In genomic region chr22:41576877-41577276, GRCh38 we compare ENCODE assay signal across 8 cellular contexts. TPM values are rescaled to one million over a fixed set of nuclear protein-coding genes. Genes with fewer than 3 reads are reported as not detected.
DNase-seq lines count a peak whose midpoint lies in the region; ATAC-seq and TF ChIP-seq lines count a peak whose summit lies in the region.

No MANE protein-coding gene starts in this region.

- H3K36me3 ChIP-seq in naive thymus-derived CD4-positive, alpha-beta T cell (ENCODE audit: control insufficient read depth in 2 of 3, insufficient read depth in 3 of 3, low read length in 3 of 3): peaks cover 0 to 62% (median 0%) of the 10 kb centered on the region in 3 experiments

- H3K36me3 Mint-ChIP-seq in T-helper 2 cell treated with Interferon-gamma antibody and Interleukin-4, amounts not matched to agents 5 μg/mL and 100 μg/mL, for 36 hours (ENCODE audit: low read depth): peaks cover 9% of the 10 kb centered on the region
- H3K36me3 Mint-ChIP-seq in endothelial cell (ENCODE audit: low read depth, unreplicated experiment): no peaks in the 10 kb centered on the region
- H3K36me3 Mint-ChIP-seq in naive thymus-derived CD4-positive, alpha-beta T cell: peaks cover 0 to 19% (median 3%) of the 10 kb centered on the region in 5 donors

- H3K4me3 Mint-ChIP-seq in T-helper 2 cell treated with Interferon-gamma antibody and Interleukin-4, amounts not matched to agents 5 μg/mL and 100 μg/mL, for 36 hours: no peak overlapping the region
- H3K4me3 Mint-ChIP-seq in endothelial cell (ENCODE audit: unreplicated experiment): peak overlapping the region; percentile 51
- H3K4me3 Mint-ChIP-seq in naive thymus-derived CD4-positive, alpha-beta T cell: no peak overlapping the region

- intact Hi-C loops in naive thymus-derived CD4-positive, alpha-beta T cell (cut with micrococcal nuclease): loop anchor here in 1 of 2 donors (1.0 kb wide), 1 partner anchor 13 kb away; no protein-coding TSS in a partner anchor

- H3K9me3 Mint-ChIP-seq in T-helper 2 cell treated with Interferon-gamma antibody and Interleukin-4, amounts not matched to agents 5 μg/mL and 100 μg/mL, for 36 hours: no peaks in the 10 kb centered on the region
- H3K9me3 Mint-ChIP-seq in endothelial cell (ENCODE audit: unreplicated experiment): no peaks in the 10 kb centered on the region
- no peaks in the 10 kb centered on the region for H3K9me3 Mint-ChIP-seq in naive thymus-derived CD4-positive, alpha-beta T cell

- CTCF ChIA-PET in naive thymus-derived CD4-positive, alpha-beta T cell (lab: Charles Lee): interaction anchor here (0.6 kb wide), 1 partner anchor 39 kb away, joined by 3 read pairs; no protein-coding TSS in a partner anchor

- peak; percentile 67 for ATAC-seq in naive thymus-derived CD4-positive, alpha-beta T cell
- no peak for ATAC-seq in GM19023 (IDR thresholded peaks at IDR 0.05; ENCODE audit: unreplicated experiment)
- no peak for ATAC-seq in GM18502 (IDR thresholded peaks at IDR 0.05; ENCODE audit: poor library complexity, unreplicated experiment)

- no peak for TF ChIP-seq CTCF in endothelial cell (IDR thresholded peaks at IDR 0.05; ENCODE audit: unreplicated experiment)

- no peaks in the 10 kb centered on the region for H3K27me3 Mint-ChIP-seq in T-helper 2 cell treated with Interferon-gamma antibody and Interleukin-4, amounts not matched to agents 5 μg/mL and 100 μg/mL, for 36 hours (ENCODE audit: low read depth)
- H3K27me3 Mint-ChIP-seq in endothelial cell (ENCODE audit: unreplicated experiment): no peaks in the 10 kb centered on the region
- H3K27me3 Mint-ChIP-seq in naive thymus-derived CD4-positive, alpha-beta T cell: no peaks in the 10 kb centered on the region

- H3K4me1 ChIP-seq in naive thymus-derived CD4-positive, alpha-beta T cell (ENCODE audit: control insufficient read depth in 2 of 2, insufficient read depth in 2 of 2, low read length in 2 of 2): no peaks in the 10 kb centered on the region

- H3K27ac Mint-ChIP-seq in T-helper 2 cell treated with Interferon-gamma antibody and Interleukin-4, amounts not matched to agents 5 μg/mL and 100 μg/mL, for 36 hours: no peak overlapping the region
- no peak overlapping the region for H3K27ac Mint-ChIP-seq in endothelial cell (ENCODE audit: unreplicated experiment)
- H3K27ac Mint-ChIP-seq in naive thymus-derived CD4-positive, alpha-beta T cell: no peak overlapping the region

- H3K4me3 ChIP-seq in naive thymus-derived CD4-positive, alpha-beta T cell (ENCODE audit: low read length): no peak overlapping the region

- DNase-seq in DMS 273 (lab: John Stamatoyannopoulos, UW; ENCODE audit: unreplicated experiment) (peak; percentile 69), DMS 273 treated with DMSO at 0.1 percent for 48 hours (lab: John Stamatoyannopoulos, UW) (no peak), HUDEP-2 (lab: John Stamatoyannopoulos, UW; ENCODE audit: unreplicated experiment in 76 of 76) (peak in 68 of 76 experiments; percentile 13 to 82 (median 52)), endothelial cell (ENCODE audit: low spot score) (peak; percentile 74)
- peak; percentile 8 for DNase-seq in T-helper 2 cell treated with Interferon-gamma antibody and Interleukin-4, amounts not matched to agents 5 μg/mL and 100 μg/mL, for 36 hours (ENCODE audit: low spot score)
- peak in 5 of 9 donors; percentile 10 to 31 (median 22) for DNase-seq in naive thymus-derived CD4-positive, alpha-beta T cell

- H3K27me3 ChIP-seq in naive thymus-derived CD4-positive, alpha-beta T cell (ENCODE audit: control insufficient read depth in 2 of 2, insufficient read depth in 2 of 2, low read length in 2 of 2): no peaks in the 10 kb centered on the region

- H3K4me1 Mint-ChIP-seq in T-helper 2 cell treated with Interferon-gamma antibody and Interleukin-4, amounts not matched to agents 5 μg/mL and 100 μg/mL, for 36 hours (ENCODE audit: low read depth): no peaks in the 10 kb centered on the region
- H3K4me1 Mint-ChIP-seq in endothelial cell (ENCODE audit: unreplicated experiment): no peaks in the 10 kb centered on the region
- H3K4me1 Mint-ChIP-seq in naive thymus-derived CD4-positive, alpha-beta T cell: peaks cover 0 to 5% (median 0%) of the 10 kb centered on the region in 7 donors

- H3K9me3 ChIP-seq in naive thymus-derived CD4-positive, alpha-beta T cell (ENCODE audit: control insufficient read depth in 2 of 3, low read length in 3 of 3): no peaks in the 10 kb centered on the region

- POLR2A ChIA-PET in naive thymus-derived CD4-positive, alpha-beta T cell (lab: Charles Lee): no interaction called here

- no peak overlapping the region for H3K27ac ChIP-seq in naive thymus-derived CD4-positive, alpha-beta T cell (ENCODE audit: low read depth, low read length)

RNA-seq across cellular contexts. Expression of gene PMM1, which starts 12.8 kb away (rescaled TPM):
- total RNA-seq in endothelial cell (ENCODE audit: unreplicated experiment): 6.0 TPM
- 10 to 100 TPM; 22.5 to 34.3 (median 26.9) TPM for total RNA-seq in naive thymus-derived CD4-positive, alpha-beta T cell
- 10 to 100 TPM; 40.7 to 42.8 TPM for polyA plus RNA-seq in naive thymus-derived CD4-positive, alpha-beta T cell

RNA-seq across cellular contexts. Expression of gene CSDC2, which starts 16.1 kb away (rescaled TPM):
- not detected for total RNA-seq in endothelial cell (ENCODE audit: unreplicated experiment)
- not detected for total RNA-seq in naive thymus-derived CD4-positive, alpha-beta T cell
- not detected for polyA plus RNA-seq in naive thymus-derived CD4-positive, alpha-beta T cell

RNA-seq across cellular contexts. Expression of gene POLR3H, which starts 32.6 kb away (rescaled TPM):
- 20.8 TPM for total RNA-seq in endothelial cell (ENCODE audit: unreplicated experiment)
- 10 to 100 TPM; 21.7 to 59.6 (median 28.5) TPM for total RNA-seq in naive thymus-derived CD4-positive, alpha-beta T cell
- polyA plus RNA-seq in naive thymus-derived CD4-positive, alpha-beta T cell: 10 to 100 TPM; 24.2 to 32.2 TPM

RNA-seq across cellular contexts. Expression of gene DESI1, which starts 44.0 kb away (rescaled TPM):
- total RNA-seq in endothelial cell (ENCODE audit: unreplicated experiment): 23.2 TPM
- 10 to 100 TPM; 17.4 to 45.7 (median 24.5) TPM for total RNA-seq in naive thymus-derived CD4-positive, alpha-beta T cell
- polyA plus RNA-seq in naive thymus-derived CD4-positive, alpha-beta T cell: 10 to 100 TPM; 10.9 to 14.4 TPM

RNA-seq across cellular contexts. Expression of gene XRCC6, which starts 44.2 kb away (rescaled TPM):
- total RNA-seq in endothelial cell (ENCODE audit: unreplicated experiment): 211 TPM
- 100 to 1,000 TPM; 139 to 270 (median 160) TPM for total RNA-seq in naive thymus-derived CD4-positive, alpha-beta T cell
- polyA plus RNA-seq in naive thymus-derived CD4-positive, alpha-beta T cell: 100 to 1,000 TPM; 458 to 542 TPM
